In genomic region chr7:105013283-105013817, GRCh38 we compare ENCODE assay signal across 8 cellular contexts. TPM values are rescaled to one million over a fixed set of nuclear protein-coding genes. Genes with fewer than 3 reads are reported as not detected.
DNase-seq lines count a peak whose midpoint lies in the region; FAIRE-seq and TF ChIP-seq lines count a peak whose summit lies in the region.

No MANE protein-coding gene starts in this region.

- H3K79me2 ChIP-seq in Loucy (ENCODE audit: insufficient read depth, low read length), result peaks cover 92% of the 10 kb centered on the region

- H3K4me3 ChIP-seq in Loucy (ENCODE audit: low read length, poor library complexity, severe bottlenecking) (peak overlapping the region; percentile 81), neutrophil (ENCODE audit: low read depth in 1 of 2, low read length in 1 of 2) (peak overlapping the region; percentile 79 to 99)

- no peaks in the 10 kb centered on the region for H3K9me2 ChIP-seq in Loucy (replicated peaks; ENCODE audit: low read depth, low read length)

- DNase-seq in H4 (ENCODE audit: low spot score) (peak; percentile 92), SHP77 treated with DMSO at 0.1 percent for 48 hours (lab: John Stamatoyannopoulos, UW) (peak; percentile 17), frontal cortex (ENCODE audit: low spot score in 2 of 2) (peak; percentile 82 to 86), substantia nigra (lab: John Stamatoyannopoulos, UW) (peak; percentile 64 to 96 (median 93))
- peak; percentile 96 for DNase-seq in activated naive CD4-positive, alpha-beta T cell treated with Interleukin-2 at 50 U/mL for 16 hours

- H3K9me3 ChIP-seq in ES-I3 (ENCODE audit: control insufficient read depth, insufficient read depth, low read length) (no peaks in the 10 kb centered on the region), Loucy (ENCODE audit: insufficient read depth, low read depth, low read length) (no peaks in the 10 kb centered on the region), neutrophil (no peaks in the 10 kb centered on the region)

- TF ChIP-seq CTCF in Loucy (conservative IDR thresholded peaks at IDR 0.05; ENCODE audit: low read length) (peak; percentile 55), neutrophil (IDR thresholded peaks at IDR 0.05) (peak; percentile 66)

- peak overlapping the region; percentile 80; the same call in 1 of the 2 replicates for H2AFZ ChIP-seq in Loucy (ENCODE audit: low read length)

- H3K4me2 ChIP-seq in Loucy (ENCODE audit: low read depth, low read length, poor library complexity, severe bottlenecking), result peak overlapping the region; percentile 64

- H3K4me1 ChIP-seq in ES-I3 (ENCODE audit: insufficient read depth, low read length) (peaks cover 21% of the 10 kb centered on the region), Loucy (ENCODE audit: insufficient read depth, low read length, poor library complexity, severe bottlenecking) (peaks cover 44% of the 10 kb centered on the region), neutrophil (ENCODE audit: control insufficient read depth in 1 of 2, insufficient read depth in 1 of 2, low read depth in 1 of 2, low read length in 1 of 2) (peaks cover 54 to 69% of the 10 kb centered on the region in 2 experiments)

- H3K9ac ChIP-seq in ES-I3 (ENCODE audit: low read depth, low read length) (peak overlapping the region; percentile 99), Loucy (ENCODE audit: low read depth, low read length, poor library complexity, severe bottlenecking) (peak overlapping the region; percentile 100)

- no peak for FAIRE-seq in frontal cortex (lab: Jason Lieb, UNC)

- peaks cover 72% of the 10 kb centered on the region for H4K20me1 ChIP-seq in Loucy (ENCODE audit: insufficient read depth, low read length, poor library complexity, severe bottlenecking)

- H3K36me3 ChIP-seq in ES-I3 (ENCODE audit: insufficient read depth, low read length) (no peaks in the 10 kb centered on the region), Loucy (ENCODE audit: insufficient read depth, low read length) (no peaks in the 10 kb centered on the region), neutrophil (no peaks in the 10 kb centered on the region)

- no peaks in the 10 kb centered on the region for H3F3A ChIP-seq in Loucy (ENCODE audit: low read depth)

- peaks cover 10% of the 10 kb centered on the region for H3K27me3 ChIP-seq in Loucy (ENCODE audit: insufficient read depth, low read length, poor library complexity, severe bottlenecking)
- no peaks in the 10 kb centered on the region for H3K27me3 ChIP-seq in neutrophil

- H3K27ac ChIP-seq in neutrophil (peak overlapping the region; percentile 99), substantia nigra (ENCODE audit: low read depth, low read length, poor library complexity, severe bottlenecking) (peak overlapping the region; percentile 100)

RNA-seq across cellular contexts. Expression of gene KMT2E, which starts 0.7 kb away (rescaled TPM):
- 19.4 and 38.2 TPM in 2 replicates for total RNA-seq in H4 (2014; rRNA removed; shearing (Covaris generic))
- total RNA-seq in frontal cortex, result 217 TPM

Comparison
In these comparisons a context has a peak if more than half of its experiments do, and no peak if none do; other contexts are left out.
1. Peak in every context shown above with its lines: DNase-seq, H3K4me3 ChIP-seq and H3K27ac ChIP-seq.
2. DNase-seq: peak in every context shown above with its lines; median percentile 96 in activated naive CD4-positive, alpha-beta T cell treated with Interleukin-2 at 50 U/mL for 16 hours; 93 in substantia nigra; 92 in H4; 84 in frontal cortex; 17 in SHP77 treated with DMSO at 0.1 percent for 48 hours.